In the genomic region with DNA sequence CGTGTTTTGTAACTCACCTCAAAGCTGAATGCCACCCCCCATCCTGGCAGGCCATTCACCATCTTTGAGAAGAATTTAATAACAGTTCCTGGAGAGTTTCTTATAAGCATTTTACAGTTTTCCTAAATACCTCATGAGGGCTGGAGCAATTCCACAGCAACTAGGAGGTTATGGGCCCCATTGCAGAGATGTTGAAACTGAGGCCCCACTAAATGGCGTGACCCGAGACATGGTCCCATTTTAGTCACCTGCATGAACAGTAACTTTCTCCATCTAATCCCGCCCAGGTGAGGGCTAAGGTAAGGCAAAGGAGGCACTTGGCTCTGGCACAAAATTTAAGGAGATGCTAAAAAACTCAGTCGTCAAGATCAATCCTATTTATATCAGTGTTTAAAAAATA, we compare ENCODE assay signal across 19 cellular contexts.
"Had no signal": no experiment of that assay in that cellular context is flagged by ENCODE, and none has a peak within 500 bp of the region (broad histone marks: within the 10 kb centered on the region; RNA-seq: fewer than 3 reads in every experiment).

No MANE protein-coding gene starts in this region.

- DNase-seq: activated CD4-positive, alpha-beta T cell treated with anti-CD3 and anti-CD28 coated beads, Interleukin-2, amount 50 U/mL, for 48 hours; activated gamma-delta T cell treated with Interleukin-2 at 50 U/mL for 16 hours; effector memory CD8-positive, alpha-beta T cell; hypothalamus; kidney; left lung; occipital lobe; stimulated activated CD8-positive, alpha-beta memory T cell treated with anti-CD3 and anti-CD28 coated beads, Interleukin-4, amount 100 ng/mL, for 48 hours; stimulated activated naive CD4-positive, alpha-beta T cell treated with Interleukin-2 at 50 U/mL for 16 hours; substantia nigra; SW 1271; T-helper 2 cell; tibial artery had no signal

- H3K27me3 Mint-ChIP-seq: effector memory CD8-positive, alpha-beta T cell had no signal

- H3K27ac Mint-ChIP-seq: activated naive CD4-positive, alpha-beta T cell treated with anti-CD3 and anti-CD28 coated beads, Interleukin-2, amount 50 U/mL, for 72 hours; effector memory CD8-positive, alpha-beta T cell; progenitor cell of endocrine pancreas had no signal

- H3K36me3 Mint-ChIP-seq: activated naive CD4-positive, alpha-beta T cell treated with anti-CD3 and anti-CD28 coated beads, Interleukin-2, amount 50 U/mL, for 72 hours had no signal

- H3K4me3 Mint-ChIP-seq: effector memory CD8-positive, alpha-beta T cell had no signal

- ATAC-seq: activated naive CD4-positive, alpha-beta T cell treated with anti-CD3 and anti-CD28 coated beads, Interleukin-2, amount 50 U/mL, for 72 hours; effector memory CD8-positive, alpha-beta T cell; left lung; sciatic nerve had no signal

- H3K9me3 ChIP-seq: adrenal gland, left lung, tibial artery, vagina had no signal

- H3K27me3 ChIP-seq: adrenal gland, cardiac muscle cell, tibial artery, vagina had no signal

- H3K36me3 ChIP-seq: adrenal gland, cardiac muscle cell, left lung, tibial artery, vagina had no signal

- H3K4me3 ChIP-seq: adrenal gland, cardiac muscle cell, left lung, tibial artery, vagina had no signal

- FAIRE-seq: kidney had no signal

- H3K9me3 Mint-ChIP-seq: activated naive CD4-positive, alpha-beta T cell treated with anti-CD3 and anti-CD28 coated beads, Interleukin-2, amount 50 U/mL, for 72 hours; effector memory CD8-positive, alpha-beta T cell had no signal

- H3K27ac ChIP-seq: cardiac muscle cell, left lung, tibial artery, vagina had no signal
